Comparison of ENCODE assay signal across 1 cellular context in the genomic region with DNA sequence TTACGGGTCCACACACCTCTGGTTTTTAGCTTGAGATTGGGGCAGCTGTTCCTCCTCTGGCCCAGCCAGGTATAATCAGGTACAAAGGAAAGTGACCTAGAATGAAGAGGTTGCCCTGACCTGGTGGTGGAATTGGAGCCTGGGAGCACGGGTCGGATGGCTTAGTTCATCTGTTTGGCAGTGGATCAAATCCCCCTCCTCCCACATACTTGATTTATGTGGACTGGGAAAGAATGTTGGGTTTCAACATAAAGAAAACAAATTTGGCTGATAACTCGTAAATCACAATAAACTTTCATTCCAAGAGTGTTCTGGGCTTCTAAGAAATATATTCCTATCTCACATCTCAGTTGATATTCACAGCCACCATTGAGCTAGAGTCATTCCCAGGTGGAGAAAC.
TF ChIP-seq lines count a peak whose summit lies in the region.

No MANE protein-coding gene starts in this region.

TF ChIP-seq in WTC11, 78 proteins besides CTCF, POLR2A, EP300 and RAD21 (continued from another document):
- TF ChIP-seq, protein P1, sequence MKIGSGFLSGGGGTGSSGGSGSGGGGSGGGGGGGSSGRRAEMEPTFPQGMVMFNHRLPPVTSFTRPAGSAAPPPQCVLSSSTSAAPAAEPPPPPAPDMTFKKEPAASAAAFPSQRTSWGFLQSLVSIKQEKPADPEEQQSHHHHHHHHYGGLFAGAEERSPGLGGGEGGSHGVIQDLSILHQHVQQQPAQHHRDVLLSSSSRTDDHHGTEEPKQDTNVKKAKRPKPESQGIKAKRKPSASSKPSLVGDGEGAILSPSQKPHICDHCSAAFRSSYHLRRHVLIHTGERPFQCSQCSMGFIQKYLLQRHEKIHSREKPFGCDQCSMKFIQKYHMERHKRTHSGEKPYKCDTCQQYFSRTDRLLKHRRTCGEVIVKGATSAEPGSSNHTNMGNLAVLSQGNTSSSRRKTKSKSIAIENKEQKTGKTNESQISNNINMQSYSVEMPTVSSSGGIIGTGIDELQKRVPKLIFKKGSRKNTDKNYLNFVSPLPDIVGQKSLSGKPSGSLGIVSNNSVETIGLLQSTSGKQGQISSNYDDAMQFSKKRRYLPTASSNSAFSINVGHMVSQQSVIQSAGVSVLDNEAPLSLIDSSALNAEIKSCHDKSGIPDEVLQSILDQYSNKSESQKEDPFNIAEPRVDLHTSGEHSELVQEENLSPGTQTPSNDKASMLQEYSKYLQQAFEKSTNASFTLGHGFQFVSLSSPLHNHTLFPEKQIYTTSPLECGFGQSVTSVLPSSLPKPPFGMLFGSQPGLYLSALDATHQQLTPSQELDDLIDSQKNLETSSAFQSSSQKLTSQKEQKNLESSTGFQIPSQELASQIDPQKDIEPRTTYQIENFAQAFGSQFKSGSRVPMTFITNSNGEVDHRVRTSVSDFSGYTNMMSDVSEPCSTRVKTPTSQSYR (CRISPR knock-in tag; IDR thresholded peaks at IDR 0.05): no peak
TF ChIP-seq in WTC11: peak in this region for 0.
